8 cellular contexts compared by ENCODE assay signal in the genomic region with DNA sequence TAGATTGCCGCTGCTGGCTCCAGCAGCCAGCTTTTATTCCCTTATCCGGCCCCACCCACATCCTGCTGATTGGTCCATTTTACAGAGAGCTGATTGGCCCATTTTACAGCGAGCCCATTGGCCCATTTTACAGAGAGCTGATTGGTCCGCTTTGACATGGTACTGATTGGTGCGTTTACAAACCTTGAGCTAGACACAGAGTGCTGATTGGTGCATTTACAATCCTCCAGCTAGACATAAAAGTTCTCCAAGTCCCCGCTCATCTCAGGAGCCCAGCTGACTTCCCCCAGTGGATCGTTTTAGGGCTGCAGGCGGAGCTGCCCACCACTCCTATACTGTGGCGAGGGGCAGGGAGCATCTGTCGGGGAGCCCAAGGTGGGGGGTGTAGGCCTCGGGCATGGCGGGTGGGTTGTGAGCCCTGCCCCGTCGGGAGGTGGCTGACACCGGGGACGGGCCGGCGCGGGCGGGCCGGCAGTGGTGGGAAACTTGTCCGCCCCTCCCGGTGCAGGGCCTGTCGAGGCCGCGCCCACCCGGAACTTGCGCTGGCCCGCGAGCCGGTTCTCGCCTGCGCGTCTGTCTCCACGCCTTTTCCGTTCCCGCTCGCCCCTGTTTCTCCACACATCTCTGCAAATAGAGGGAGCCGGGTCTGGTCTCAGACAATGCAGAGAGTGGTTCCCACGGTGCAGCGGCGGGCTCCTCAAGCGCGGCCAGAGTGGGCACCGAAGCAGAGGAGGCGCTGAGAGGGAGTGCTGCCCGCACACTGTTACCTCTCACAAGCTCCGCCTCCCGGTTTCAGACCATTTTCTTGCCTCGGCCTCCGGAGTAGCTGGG.
DNase-seq lines count a peak whose midpoint lies in the region; ATAC-seq, FAIRE-seq and TF ChIP-seq lines count a peak whose summit lies in the region.

No MANE protein-coding gene starts in this region.

- H3K9me3 Mint-ChIP-seq in glutamatergic neuron (ENCODE audit: unreplicated experiment), result peaks cover 3% of the 10 kb centered on the region

- TF ChIP-seq EP300 in sigmoid colon (IDR thresholded peaks at IDR 0.05), result no peak

- no peaks in the 10 kb centered on the region for H3K36me3 ChIP-seq in sigmoid colon

- no peak for TF ChIP-seq POLR2A in sigmoid colon (IDR thresholded peaks at IDR 0.05)

- peak overlapping the region in 3 of 4 donors; percentile 66 to 90 (median 88) for H3K27ac ChIP-seq in sigmoid colon

- H3K4me1 ChIP-seq in sigmoid colon, result peaks cover 0 to 31% (median 16%) of the 10 kb centered on the region in 4 donors

- no peaks in the 10 kb centered on the region for H3K27me3 ChIP-seq in sigmoid colon

- no peaks in the 10 kb centered on the region for H3K27me3 Mint-ChIP-seq in glutamatergic neuron (ENCODE audit: unreplicated experiment)

- no peak for FAIRE-seq in D721Med (lab: Jason Lieb, UNC)

- no peaks in the 10 kb centered on the region for H3K9me3 ChIP-seq in sigmoid colon

- H3K4me3 ChIP-seq in sigmoid colon, result peak overlapping the region; percentile 2 to 56 (median 47)

- no peaks in the 10 kb centered on the region for H3K4me1 Mint-ChIP-seq in glutamatergic neuron (ENCODE audit: low read depth, unreplicated experiment)

- no peak overlapping the region for H3K27ac Mint-ChIP-seq in glutamatergic neuron (ENCODE audit: unreplicated experiment)

- TF ChIP-seq CTCF in glutamatergic neuron (IDR thresholded peaks at IDR 0.05; ENCODE audit: partially characterized antibody, unreplicated experiment) (no peak), sigmoid colon (IDR thresholded peaks at IDR 0.05) (no peak), GM20000 (IDR thresholded peaks at IDR 0.05; ENCODE audit: extremely low read depth, missing control alignments) (no peak), D721Med (IDR thresholded peaks at IDR 0.05; ENCODE audit: insufficient read depth, missing control alignments) (no peak)

- ATAC-seq in GM18511 (IDR thresholded peaks at IDR 0.05; ENCODE audit: unreplicated experiment), result peak; percentile 7

- peak overlapping the region; percentile 60 for H3K4me3 Mint-ChIP-seq in glutamatergic neuron (ENCODE audit: unreplicated experiment)

- DNase-seq in activated T-cell treated with anti-CD3 and anti-CD28 coated beads for 48 hours (ENCODE audit: low read depth) (peak; percentile 18), glutamatergic neuron (peak; percentile 17), sigmoid colon (no peak), GM20000 (ENCODE audit: low spot score) (no peak), SW 1271 (lab: John Stamatoyannopoulos, UW) (no peak), D721Med (ENCODE audit: insufficient read length, low spot score) (no peak), NCI-H774 (lab: John Stamatoyannopoulos, UW) (no peak)

- 21 to 29% methylated on average over 51 of the region's 51 CpGs for whole genome bisulfite sequencing in sigmoid colon, 2 donors

- intact Hi-C loops in sigmoid colon (cut with DNase I), result loop anchor here (10.0 kb wide), 1 partner anchor 569 kb away; no protein-coding TSS in a partner anchor

- H3K36me3 Mint-ChIP-seq in glutamatergic neuron (ENCODE audit: unreplicated experiment), result no peaks in the 10 kb centered on the region

Comparison
In these comparisons a context has a peak if more than half of its experiments do, and no peak if none do; other contexts are left out.
1. DNase-seq: peak in activated T-cell treated with anti-CD3 and anti-CD28 coated beads for 48 hours (single experiment) and glutamatergic neuron (single experiment); none in sigmoid colon (single experiment), GM20000 (single experiment), SW 1271 (0 of 2), D721Med (single experiment) and NCI-H774 (single experiment).